In genomic region chr10:48944171-48944570, GRCh38 we compare ENCODE assay signal across 35 cellular contexts. TPM values are rescaled to one million over a fixed set of nuclear protein-coding genes. Genes with fewer than 3 reads are reported as not detected.
"Had no signal": no experiment of that assay in that cellular context is flagged by ENCODE, and none has a peak within 500 bp of the region (broad histone marks: within the 10 kb centered on the region; RNA-seq: fewer than 3 reads in every experiment).

No MANE protein-coding gene starts in this region.

- H3K4me1 ChIP-seq: foreskin keratinocyte, gastroesophageal sphincter, psoas muscle, sigmoid colon, upper lobe of left lung had no signal

- ATAC-seq: foreskin keratinocyte; gastroesophageal sphincter; heart right ventricle; left lobe of liver; mucosa of descending colon; natural killer cell treated with Interleukin-12 subunit alpha and Interleukin-12 subunit beta and Interleukin-15 and Interleukin-18, amount 100 ng/mL, for 72 hours; psoas muscle; right cardiac atrium; stimulated activated memory B cell treated with anti-CD40 and anti-IgM and Interleukin-4, amounts not matched to agents 10 μg/mL and 1 μg/mL and 100 μg/mL, for 72 hours had no signal

- H3K4me3 ChIP-seq: colonic mucosa, esophagus muscularis mucosa, gastroesophageal sphincter, heart right ventricle, lung, mucosa of descending colon, psoas muscle, sigmoid colon, thoracic aorta, tibial nerve, upper lobe of left lung had no signal

- H3K36me3 ChIP-seq: colonic mucosa, esophagus muscularis mucosa, gastroesophageal sphincter, sigmoid colon, thoracic aorta, tibial nerve, upper lobe of left lung had no signal

- H3K27ac ChIP-seq: colonic mucosa, esophagus muscularis mucosa, foreskin keratinocyte, gastroesophageal sphincter, heart right ventricle, neutrophil, psoas muscle, sigmoid colon, thoracic aorta, tibial nerve, upper lobe of left lung had no signal

- H3K4me1 Mint-ChIP-seq: immature natural killer cell; stimulated activated memory B cell treated with anti-CD40 and anti-IgM and Interleukin-4, amounts not matched to agents 10 μg/mL and 1 μg/mL and 100 μg/mL, for 72 hours had no signal

- H3K36me3 Mint-ChIP-seq: immature natural killer cell; mesothelial cell of epicardium; natural killer cell treated with Interleukin-12 subunit alpha and Interleukin-12 subunit beta and Interleukin-15 and Interleukin-18, amount 100 ng/mL, for 72 hours had no signal

- H3K9me3 Mint-ChIP-seq: dendritic cell treated with granulocyte-macrophage colony-stimulating factor and Interleukin-4, amounts not matched to agents 40 ng/mL and 50 ng/mL, for 4 days; immature natural killer cell; memory B cell; mesothelial cell of epicardium; naive B cell; natural killer cell treated with Interleukin-12 subunit alpha and Interleukin-12 subunit beta and Interleukin-15 and Interleukin-18, amount 100 ng/mL, for 72 hours; neural crest cell; stimulated activated memory B cell treated with anti-CD40 and anti-IgM and Interleukin-4, amounts not matched to agents 10 μg/mL and 1 μg/mL and 100 μg/mL, for 72 hours; stimulated activated naive CD8-positive, alpha-beta T cell treated with anti-CD3 and anti-CD28 coated beads, Interleukin-15, Interleukin-2, amounts not matched to agents 100 ng/mL and 50 ng/mL, for 24 hours had no signal

- H3K9me3 ChIP-seq: colonic mucosa, esophagus muscularis mucosa, gastroesophageal sphincter, heart right ventricle, mucosa of descending colon, neutrophil, psoas muscle, sigmoid colon, thoracic aorta, tibial nerve, upper lobe of left lung had no signal

- H3K4me3 Mint-ChIP-seq: dendritic cell treated with granulocyte-macrophage colony-stimulating factor and Interleukin-4, amounts not matched to agents 40 ng/mL and 50 ng/mL, for 4 days; immature natural killer cell; memory B cell; mesothelial cell of epicardium; naive B cell; natural killer cell treated with Interleukin-12 subunit alpha and Interleukin-12 subunit beta and Interleukin-15 and Interleukin-18, amount 100 ng/mL, for 72 hours; neural crest cell; stimulated activated memory B cell treated with anti-CD40 and anti-IgM and Interleukin-4, amounts not matched to agents 10 μg/mL and 1 μg/mL and 100 μg/mL, for 72 hours; stimulated activated naive CD8-positive, alpha-beta T cell treated with anti-CD3 and anti-CD28 coated beads, Interleukin-15, Interleukin-2, amounts not matched to agents 100 ng/mL and 50 ng/mL, for 24 hours had no signal

- H3K27ac Mint-ChIP-seq: dendritic cell treated with granulocyte-macrophage colony-stimulating factor and Interleukin-4, amounts not matched to agents 40 ng/mL and 50 ng/mL, for 4 days; immature natural killer cell; memory B cell; mesothelial cell of epicardium; natural killer cell treated with Interleukin-12 subunit alpha and Interleukin-12 subunit beta and Interleukin-15 and Interleukin-18, amount 100 ng/mL, for 72 hours; stimulated activated memory B cell treated with anti-CD40 and anti-IgM and Interleukin-4, amounts not matched to agents 10 μg/mL and 1 μg/mL and 100 μg/mL, for 72 hours; stimulated activated naive CD8-positive, alpha-beta T cell treated with anti-CD3 and anti-CD28 coated beads, Interleukin-15, Interleukin-2, amounts not matched to agents 100 ng/mL and 50 ng/mL, for 24 hours had no signal

- DNase-seq: cerebellar nuclear complex; colonic mucosa; effector memory CD4-positive, alpha-beta T cell; foreskin keratinocyte; glutamatergic neuron; heart right ventricle; hippocampal formation; immature natural killer cell; mucosa of descending colon; naive B cell; psoas muscle; right cardiac atrium; sigmoid colon; stimulated activated CD4-positive, alpha-beta T cell treated with anti-CD3 and anti-CD28 coated beads, Interleukin-2, amount 100 ng/mL, for 24 hours; stimulated activated CD4-positive, alpha-beta T cell treated with anti-CD3 and anti-CD28 coated beads, Interleukin-4, amount 100 ng/mL, for 4 hours; upper lobe of left lung had no signal

- H3K27me3 ChIP-seq: colonic mucosa, esophagus muscularis mucosa, gastroesophageal sphincter, heart right ventricle, neutrophil, sigmoid colon, tibial nerve, upper lobe of left lung had no signal

- H3K27me3 Mint-ChIP-seq: dendritic cell treated with granulocyte-macrophage colony-stimulating factor and Interleukin-4, amounts not matched to agents 40 ng/mL and 50 ng/mL, for 4 days; memory B cell; naive B cell; natural killer cell treated with Interleukin-12 subunit alpha and Interleukin-12 subunit beta and Interleukin-15 and Interleukin-18, amount 100 ng/mL, for 72 hours; stimulated activated memory B cell treated with anti-CD40 and anti-IgM and Interleukin-4, amounts not matched to agents 10 μg/mL and 1 μg/mL and 100 μg/mL, for 72 hours; stimulated activated naive CD8-positive, alpha-beta T cell treated with anti-CD3 and anti-CD28 coated beads, Interleukin-15, Interleukin-2, amounts not matched to agents 100 ng/mL and 50 ng/mL, for 24 hours had no signal

RNA-seq across cellular contexts. Expression of gene LRRC18, which starts 4.5 kb away (rescaled TPM):
- total RNA-seq: colonic mucosa; endothelial cell of umbilical vein; epithelial cell of proximal tubule; esophagus muscularis mucosa; foreskin keratinocyte; gastroesophageal sphincter; left lobe of liver; liver; mesothelial cell of epicardium; mucosa of descending colon; natural killer cell treated with Interleukin-12 subunit alpha and Interleukin-12 subunit beta and Interleukin-15 and Interleukin-18, amount 100 ng/mL, for 72 hours; neural crest cell; omental fat pad; psoas muscle; renal cortical epithelial cell; right cardiac atrium; sigmoid colon; thoracic aorta; tibial nerve had no signal
